Comparison of ENCODE assay signal across 1 cellular context in the genomic region with DNA sequence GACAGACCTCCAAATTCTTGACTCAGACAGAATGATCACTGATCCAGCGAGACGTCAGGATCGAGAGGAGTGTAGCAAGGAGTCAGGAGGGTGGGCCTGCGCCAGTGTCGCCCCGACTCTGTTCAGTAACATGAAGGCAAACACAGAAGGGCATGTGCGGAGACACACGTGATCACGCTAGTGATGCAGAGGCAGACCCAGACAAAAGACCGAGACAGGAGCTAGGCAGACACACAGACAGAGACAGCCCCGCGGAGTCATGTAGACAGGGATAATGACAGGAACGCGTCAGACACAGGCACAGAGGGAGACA.
TF ChIP-seq lines count a peak whose summit lies in the region.

No MANE protein-coding gene starts in this region.

TF ChIP-seq in K562, 482 proteins besides CTCF, POLR2A, EP300 and RAD21 (continued from another document):
- TF ChIP-seq ZNF143 (CRISPR knock-in tag; IDR thresholded peaks at IDR 0.05) (0 out of 2 replicates have a peak, but pooled peaks have one; percentile 21), NCOA4 (IDR thresholded peaks at IDR 0.05; ENCODE audit: partially characterized antibody) (no peak)
- TF ChIP-seq, protein P1, sequence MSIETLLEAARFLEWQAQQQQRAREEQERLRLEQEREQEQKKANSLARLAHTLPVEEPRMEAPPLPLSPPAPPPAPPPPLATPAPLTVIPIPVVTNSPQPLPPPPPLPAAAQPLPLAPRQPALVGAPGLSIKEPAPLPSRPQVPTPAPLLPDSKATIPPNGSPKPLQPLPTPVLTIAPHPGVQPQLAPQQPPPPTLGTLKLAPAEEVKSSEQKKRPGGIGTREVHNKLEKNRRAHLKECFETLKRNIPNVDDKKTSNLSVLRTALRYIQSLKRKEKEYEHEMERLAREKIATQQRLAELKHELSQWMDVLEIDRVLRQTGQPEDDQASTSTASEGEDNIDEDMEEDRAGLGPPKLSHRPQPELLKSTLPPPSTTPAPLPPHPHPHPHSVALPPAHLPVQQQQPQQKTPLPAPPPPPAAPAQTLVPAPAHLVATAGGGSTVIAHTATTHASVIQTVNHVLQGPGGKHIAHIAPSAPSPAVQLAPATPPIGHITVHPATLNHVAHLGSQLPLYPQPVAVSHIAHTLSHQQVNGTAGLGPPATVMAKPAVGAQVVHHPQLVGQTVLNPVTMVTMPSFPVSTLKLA (conservative IDR thresholded peaks at IDR 0.05), result 0 out of 4 replicates have a peak, but pooled peaks of 1 of the 2 experiments have one; percentile 71
- TF ChIP-seq, protein P2, sequence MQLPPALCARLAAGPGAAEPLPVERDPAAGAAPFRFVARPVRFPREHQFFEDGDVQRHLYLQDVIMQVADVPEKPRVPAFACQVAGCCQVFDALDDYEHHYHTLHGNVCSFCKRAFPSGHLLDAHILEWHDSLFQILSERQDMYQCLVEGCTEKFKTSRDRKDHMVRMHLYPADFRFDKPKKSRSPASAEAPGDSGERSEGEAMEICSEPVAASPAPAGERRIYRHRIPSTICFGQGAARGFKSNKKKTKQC (CRISPR knock-in tag; IDR thresholded peaks at IDR 0.05), result 0 out of 2 replicates have a peak, but pooled peaks have one; percentile 56
- TF ChIP-seq, protein P3, sequence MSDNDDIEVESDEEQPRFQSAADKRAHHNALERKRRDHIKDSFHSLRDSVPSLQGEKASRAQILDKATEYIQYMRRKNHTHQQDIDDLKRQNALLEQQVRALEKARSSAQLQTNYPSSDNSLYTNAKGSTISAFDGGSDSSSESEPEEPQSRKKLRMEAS (CRISPR knock-in tag; IDR thresholded peaks at IDR 0.05), result peak; percentile 74
